Comparison of ENCODE assay signal across 27 cellular contexts in the genomic region with DNA sequence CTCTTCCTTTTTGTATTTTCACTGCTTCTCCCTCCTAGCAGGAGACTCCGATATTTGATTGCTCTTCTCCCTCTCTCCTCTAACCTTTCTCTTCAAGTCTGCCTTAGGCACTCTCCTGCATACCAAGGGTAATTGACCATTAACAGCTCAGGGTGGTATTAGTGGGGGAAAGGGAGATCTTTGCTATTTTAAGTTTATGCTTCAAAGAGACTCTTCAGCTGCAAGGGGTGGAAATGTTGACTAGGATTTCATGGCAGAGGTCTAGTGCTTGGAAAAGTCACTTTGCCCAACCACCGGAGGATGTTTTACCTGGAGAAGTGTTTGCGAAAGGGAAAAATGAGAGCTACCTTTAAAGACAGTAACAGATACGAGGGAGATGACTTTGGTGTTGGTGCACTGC.
DNase-seq lines count a peak whose midpoint lies in the region; ATAC-seq and TF ChIP-seq lines count a peak whose summit lies in the region.
"Had no signal": no experiment of that assay in that cellular context is flagged by ENCODE, and none has a peak within 500 bp of the region (broad histone marks: within the 10 kb centered on the region; RNA-seq: fewer than 3 reads in every experiment).

No MANE protein-coding gene starts in this region.

- peak overlapping the region; percentile 81 for H3K27ac Mint-ChIP-seq in nephron progenitor cell
- H3K27ac Mint-ChIP-seq: CD14-positive monocyte; CD8-positive, alpha-beta memory T cell; H9 had no signal

- no peaks in the 10 kb centered on the region for H3K9me3 ChIP-seq in thyroid gland
- H3K9me3 ChIP-seq: BE2C had no signal

- intact Hi-C loops in thyroid gland (cut with DNase I), result no loop called here

- H3K27me3 ChIP-seq in thyroid gland, result no peaks in the 10 kb centered on the region

- peak overlapping the region; percentile 7 for H3K4me3 Mint-ChIP-seq in nephron progenitor cell
- H3K4me3 Mint-ChIP-seq: CD14-positive monocyte; CD8-positive, alpha-beta memory T cell; H9 had no signal

- H3K4me3 ChIP-seq in thyroid gland (replicated peaks in 1 of 3), result no peak overlapping the region
- H3K4me3 ChIP-seq: PC-9 had no signal

- no peak for ATAC-seq in GM18502 (IDR thresholded peaks at IDR 0.05; ENCODE audit: poor library complexity, unreplicated experiment)
- ATAC-seq: HepG2 had no signal

- H3K4me1 Mint-ChIP-seq in nephron progenitor cell, result peaks cover 61% of the 10 kb centered on the region
- H3K4me1 Mint-ChIP-seq: CD14-positive monocyte; CD8-positive, alpha-beta memory T cell had no signal

- peak overlapping the region in 2 of 3 donors; percentile 62 to 94 for H3K27ac ChIP-seq in thyroid gland
- H3K27ac ChIP-seq: 22Rv1, PC-9 had no signal

- peaks cover 2% of the 10 kb centered on the region for H3K27me3 Mint-ChIP-seq in nephron progenitor cell (ENCODE audit: low read depth, poor library complexity)

- DNase-seq in DMS79 treated with DMSO at 0.1 percent for 48 hours (lab: John Stamatoyannopoulos, UW) (peak; percentile 44), DMS79 (lab: John Stamatoyannopoulos, UW) (no peak), iPS-NIHi7 (ENCODE audit: extremely low spot score) (peak; percentile 33), nephron progenitor cell (no peak), thyroid gland (no peak), AML-193 (lab: John Stamatoyannopoulos, UW) (no peak), NCI-H187 treated with DMSO at 0.1 percent for 48 hours (lab: John Stamatoyannopoulos, UW) (no peak)
- DNase-seq: BE2C; CD8-positive, alpha-beta memory T cell; DMS 273 treated with DMSO at 0.1 percent for 48 hours; DND-41; H9; Karpas-422; NCI-H1092; NCI-H1417 treated with DMSO at 0.1 percent for 48 hours; NCI-H1694 treated with DMSO at 0.1 percent for 48 hours; NCI-H2081 treated with DMSO at 0.1 percent for 48 hours; NCI-H446; NCI-H526; NCI-H82; NK-92 treated with Interleukin-12 subunit alpha and Interleukin-12 subunit beta, amount 100 ng/mL, for 24 hours; PC-9; SHP77 had no signal

- no peak for TF ChIP-seq CTCF in nephron progenitor cell (IDR thresholded peaks at IDR 0.05)
- no peak for TF ChIP-seq CTCF in thyroid gland (IDR thresholded peaks at IDR 0.05)

- TF ChIP-seq POLR2A in thyroid gland (IDR thresholded peaks at IDR 0.05), result no peak

- no peaks in the 10 kb centered on the region for H3K36me3 ChIP-seq in thyroid gland
- H3K36me3 ChIP-seq: BE2C had no signal

- no peaks in the 10 kb centered on the region for H3K9me3 Mint-ChIP-seq in nephron progenitor cell
- H3K9me3 Mint-ChIP-seq: H9 had no signal

- H3K4me1 ChIP-seq in thyroid gland, result peaks cover 53 to 60% of the 10 kb centered on the region in 2 donors
- H3K4me1 ChIP-seq: BE2C had no signal

- no peaks in the 10 kb centered on the region for H3K36me3 Mint-ChIP-seq in nephron progenitor cell (ENCODE audit: low read depth)
- H3K36me3 Mint-ChIP-seq: CD14-positive monocyte; CD8-positive, alpha-beta memory T cell had no signal

- 45 to 51% methylated on average over 4 of the region's 4 CpGs for WGBS in thyroid gland, 2 donors

Comparison
In these comparisons a context has a peak if more than half of its experiments do, and no peak if none do; other contexts are left out.
1. DNase-seq: peak in DMS79 treated with DMSO at 0.1 percent for 48 hours (single experiment) and iPS-NIHi7 (single experiment); none in DMS79 (single experiment), nephron progenitor cell (single experiment), thyroid gland (0 of 2), AML-193 (0 of 2) and NCI-H187 treated with DMSO at 0.1 percent for 48 hours (single experiment).